Comparison of ENCODE assay signal across 12 cellular contexts in the genomic region with DNA sequence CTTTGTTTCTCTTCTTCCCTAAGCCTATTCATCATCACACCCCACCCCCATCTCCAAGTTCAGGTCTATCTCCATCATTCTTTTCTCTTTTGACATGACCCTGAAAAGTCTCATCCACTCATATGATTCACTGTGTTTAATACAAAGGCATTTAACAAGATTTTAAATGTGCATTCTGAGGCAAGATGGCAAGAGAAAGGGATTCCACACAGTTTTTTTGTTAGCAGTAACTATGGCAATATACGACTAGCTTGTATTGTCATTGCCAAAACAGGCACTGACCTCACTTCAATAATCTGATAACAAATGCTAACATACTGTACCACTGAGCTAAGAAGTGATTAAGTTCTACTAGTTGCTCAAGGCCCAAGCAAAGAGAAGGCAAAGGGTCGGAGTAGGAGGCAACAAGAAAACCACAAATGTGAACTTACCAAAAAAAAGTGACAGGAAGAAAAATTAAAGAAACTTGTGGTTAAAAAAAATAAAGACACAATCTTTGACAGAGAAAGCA. TPM values are rescaled to one million over a fixed set of nuclear protein-coding genes. Genes with fewer than 3 reads are reported as not detected.
DNase-seq lines count a peak whose midpoint lies in the region; ATAC-seq and TF ChIP-seq lines count a peak whose summit lies in the region.
"Had no signal": no experiment of that assay in that cellular context is flagged by ENCODE, and none has a peak within 500 bp of the region (broad histone marks: within the 10 kb centered on the region; RNA-seq: fewer than 3 reads in every experiment).

No MANE protein-coding gene starts in this region.

- H3K4me2 ChIP-seq in SK-N-SH: peak overlapping the region; percentile 7; the same call in 1 of the 2 replicates

- CTCF ChIA-PET in SK-N-SH (lab: Yijun Ruan, JAX): interaction anchor here (0.8 to 1.0 kb wide), 3 partner anchors 9 to 234 kb away, joined by 3 read pairs; no protein-coding TSS in a partner anchor

- no peak overlapping the region for H3K4me3 Mint-ChIP-seq in activated naive CD8-positive, alpha-beta T cell
- H3K4me3 Mint-ChIP-seq in activated naive CD8-positive, alpha-beta T cell treated with anti-CD3 and anti-CD28 coated beads for 36 hours: no peak overlapping the region

- H3K4me1 Mint-ChIP-seq in activated naive CD8-positive, alpha-beta T cell (ENCODE audit: low read depth): peaks cover 6% of the 10 kb centered on the region
- no peaks in the 10 kb centered on the region for H3K4me1 Mint-ChIP-seq in activated naive CD8-positive, alpha-beta T cell treated with anti-CD3 and anti-CD28 coated beads for 36 hours

- peaks cover 68 to 79% of the 10 kb centered on the region in 2 experiments for H3K36me3 ChIP-seq in SK-N-SH (replicated peaks in 1 of 2; ENCODE audit: control insufficient read depth in 1 of 2, insufficient read depth in 2 of 2, low read length in 1 of 2)

- TF ChIP-seq EP300 in SK-N-SH (IDR thresholded peaks at IDR 0.05; ENCODE audit: borderline replicate concordance in 1 of 2, low read depth in 1 of 2, low read length in 1 of 2): peak in 1 of 2 experiments; percentile 87; a peak in 2 of 4 replicates

- H3K4me1 ChIP-seq in SK-N-SH (ENCODE audit: control insufficient read depth in 1 of 2, insufficient read depth in 2 of 2, low read depth in 1 of 2, low read length in 1 of 2): peaks cover 7 to 27% of the 10 kb centered on the region in 2 experiments

- H3K27ac ChIP-seq in SK-N-SH (ENCODE audit: low read depth in 2 of 2, low read length in 1 of 2): peak overlapping the region; percentile 44 to 96; a peak in 3 of 4 replicates

- peaks cover 95% of the 10 kb centered on the region for H3K79me2 ChIP-seq in SK-N-SH (ENCODE audit: insufficient read depth)

- H3K9ac ChIP-seq in SK-N-SH: peak overlapping the region; percentile 53

- no peaks in the 10 kb centered on the region for H3K9me2 ChIP-seq in SK-N-SH

- peaks cover 2% of the 10 kb centered on the region for H3K27me3 Mint-ChIP-seq in activated naive CD8-positive, alpha-beta T cell
- no peaks in the 10 kb centered on the region for H3K27me3 Mint-ChIP-seq in activated naive CD8-positive, alpha-beta T cell treated with anti-CD3 and anti-CD28 coated beads for 36 hours

- peaks cover 7% of the 10 kb centered on the region for H4K20me1 ChIP-seq in SK-N-SH (ENCODE audit: insufficient read depth)

- H2AFZ ChIP-seq in SK-N-SH (ENCODE audit: low read depth): no peak overlapping the region

- H3K36me3 Mint-ChIP-seq in activated naive CD8-positive, alpha-beta T cell: no peaks in the 10 kb centered on the region
- H3K36me3 Mint-ChIP-seq in activated naive CD8-positive, alpha-beta T cell treated with anti-CD3 and anti-CD28 coated beads for 36 hours: no peaks in the 10 kb centered on the region

- no peak for ATAC-seq in HG02571 (IDR thresholded peaks at IDR 0.05; ENCODE audit: unreplicated experiment)

- DNase-seq in activated naive CD8-positive, alpha-beta T cell treated with anti-CD3 and anti-CD28 coated beads for 36 hours: no peak
- no peak for DNase-seq in SK-N-SH
- DNase-seq in fibroblast of the aortic adventitia (ENCODE audit: low read depth): peak; percentile 99
- DNase-seq in stromal cell of bone marrow (ENCODE audit: low read depth): peak; percentile 84
- DNase-seq in DMS153 treated with DMSO at 0.1 percent for 48 hours (lab: John Stamatoyannopoulos, UW; ENCODE audit: unreplicated experiment): no peak
- no peak for DNase-seq in stimulated activated CD4-positive, alpha-beta T cell treated with anti-CD3 and anti-CD28 coated beads, Interleukin-4, amount 100 ng/mL, for 24 hours
- DNase-seq: activated T-cell treated with anti-CD3 and anti-CD28 coated beads, Interleukin-2, amount 50 U/mL, for 48 hours; dorsolateral prefrontal cortex; NCI-H82; posterior cingulate gyrus had no signal

- peaks cover 55% of the 10 kb centered on the region for H3F3A ChIP-seq in SK-N-SH (replicated peaks; ENCODE audit: insufficient read depth)

- no peaks in the 10 kb centered on the region for H3K9me3 Mint-ChIP-seq in activated naive CD8-positive, alpha-beta T cell (ENCODE audit: low read depth)
- H3K9me3 Mint-ChIP-seq in activated naive CD8-positive, alpha-beta T cell treated with anti-CD3 and anti-CD28 coated beads for 36 hours: no peaks in the 10 kb centered on the region

- no peak overlapping the region for H3K4me3 ChIP-seq in SK-N-SH (ENCODE audit: low read depth in 2 of 2, low read length in 1 of 2)
- H3K4me3 ChIP-seq in fibroblast of the aortic adventitia (ENCODE audit: low read depth, low read length): no peak overlapping the region
- H3K4me3 ChIP-seq: dorsolateral prefrontal cortex had no signal

- TF ChIP-seq RAD21 in SK-N-SH (IDR thresholded peaks at IDR 0.05; ENCODE audit: low read length): no peak

- WGBS in SK-N-SH (ENCODE audit: low lambda C conversion rate): 14% methylated on average over 2 of the region's 2 CpGs

- no peaks in the 10 kb centered on the region for H3K9me3 ChIP-seq in SK-N-SH

- POLR2A ChIA-PET in SK-N-SH (lab: Yijun Ruan, JAX): no interaction called here

- peak overlapping the region; percentile 10 for H3K27ac Mint-ChIP-seq in activated naive CD8-positive, alpha-beta T cell
- H3K27ac Mint-ChIP-seq in activated naive CD8-positive, alpha-beta T cell treated with anti-CD3 and anti-CD28 coated beads for 36 hours: no peak overlapping the region

- H3K27me3 ChIP-seq in SK-N-SH (ENCODE audit: insufficient read depth): no peaks in the 10 kb centered on the region
- H3K27me3 ChIP-seq: dorsolateral prefrontal cortex had no signal

- TF ChIP-seq CTCF in SK-N-SH (IDR thresholded peaks at IDR 0.05) (no peak), fibroblast of the aortic adventitia (IDR thresholded peaks at IDR 0.05; ENCODE audit: insufficient read depth, low read length) (no peak)

TF ChIP-seq in SK-N-SH, 30 proteins besides CTCF, POLR2A, EP300 and RAD21 (continues in another document):
- no peak for TF ChIP-seq CHD2 (IDR thresholded peaks at IDR 0.05; ENCODE audit: low read length, partially characterized antibody)
- peak; percentile 84 for TF ChIP-seq TCF12 (IDR thresholded peaks at IDR 0.05)
- no peak for TF ChIP-seq EZH2phosphoT487 (IDR thresholded peaks at IDR 0.05; ENCODE audit: borderline replicate concordance, low read depth)
- TF ChIP-seq, protein P1, sequence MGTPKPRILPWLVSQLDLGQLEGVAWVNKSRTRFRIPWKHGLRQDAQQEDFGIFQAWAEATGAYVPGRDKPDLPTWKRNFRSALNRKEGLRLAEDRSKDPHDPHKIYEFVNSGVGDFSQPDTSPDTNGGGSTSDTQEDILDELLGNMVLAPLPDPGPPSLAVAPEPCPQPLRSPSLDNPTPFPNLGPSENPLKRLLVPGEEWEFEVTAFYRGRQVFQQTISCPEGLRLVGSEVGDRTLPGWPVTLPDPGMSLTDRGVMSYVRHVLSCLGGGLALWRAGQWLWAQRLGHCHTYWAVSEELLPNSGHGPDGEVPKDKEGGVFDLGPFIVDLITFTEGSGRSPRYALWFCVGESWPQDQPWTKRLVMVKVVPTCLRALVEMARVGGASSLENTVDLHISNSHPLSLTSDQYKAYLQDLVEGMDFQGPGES (IDR thresholded peaks at IDR 0.05; ENCODE audit: low read depth, low read length): no peak
- TF ChIP-seq NRF1 (IDR thresholded peaks at IDR 0.05; ENCODE audit: low read depth, low read length): no peak
- TF ChIP-seq JUND (IDR thresholded peaks at IDR 0.05): peak; percentile 79
- peak; percentile 88 for TF ChIP-seq RXRA (IDR thresholded peaks at IDR 0.05; ENCODE audit: borderline replicate concordance, low read depth)
- TF ChIP-seq POLR2AphosphoS5 (IDR thresholded peaks at IDR 0.05; ENCODE audit: low read depth, low read length): no peak; the same call in 1 of the 2 replicates
- TF ChIP-seq FOSL2 (IDR thresholded peaks at IDR 0.05; ENCODE audit: borderline replicate concordance, low read depth): peak; percentile 67
- peak; percentile 83 for TF ChIP-seq FOXM1 (IDR thresholded peaks at IDR 0.05; ENCODE audit: low read depth)
- TF ChIP-seq TAF1 (IDR thresholded peaks at IDR 0.05; ENCODE audit: borderline replicate concordance, low read depth, low read length): no peak
- TF ChIP-seq RFX5 (IDR thresholded peaks at IDR 0.05; ENCODE audit: low read length): no peak
- TF ChIP-seq NFIC (IDR thresholded peaks at IDR 0.05; ENCODE audit: borderline replicate concordance): peak; percentile 82
- no peak for TF ChIP-seq GABPA (IDR thresholded peaks at IDR 0.05; ENCODE audit: low read depth)
- no peak for TF ChIP-seq ZBTB33 (IDR thresholded peaks at IDR 0.05; ENCODE audit: borderline replicate concordance, low read depth)
- TF ChIP-seq MXI1 (IDR thresholded peaks at IDR 0.05; ENCODE audit: low read depth, low read length): no peak
- TF ChIP-seq YY1 (IDR thresholded peaks at IDR 0.05; ENCODE audit: low read depth): no peak
- no peak for TF ChIP-seq USF2 (IDR thresholded peaks at IDR 0.05; ENCODE audit: borderline replicate concordance, low read depth, low read length)

RNA-seq across cellular contexts. Expression of gene FBN1, which starts 53.2 kb away (rescaled TPM):
- total RNA-seq in activated naive CD8-positive, alpha-beta T cell treated with anti-CD3 and anti-CD28 coated beads for 36 hours: under 1 TPM; 0.22 to 0.29 TPM
- 248 and 298 TPM in 2 replicates for polyA plus RNA-seq in SK-N-SH (2012; rRNA removed)
- polyA plus RNA-seq in SK-N-SH (2012; cell fraction: cytosol; rRNA removed): 185 and 239 TPM in 2 replicates
- 255 and 545 TPM in 2 replicates for polyA plus RNA-seq in SK-N-SH (2012; cell fraction: nucleus; rRNA removed)
- total RNA-seq in fibroblast of the aortic adventitia (ENCODE audit: low replicate concordance): 984 and 4,431 TPM in 2 replicates

Comparison
In these comparisons a context has a peak if more than half of its experiments do, and no peak if none do; other contexts are left out.
1. DNase-seq: peak in fibroblast of the aortic adventitia (single experiment) and stromal cell of bone marrow (single experiment); none in activated naive CD8-positive, alpha-beta T cell treated with anti-CD3 and anti-CD28 coated beads for 36 hours (single experiment), SK-N-SH (single experiment), DMS153 treated with DMSO at 0.1 percent for 48 hours (single experiment) and stimulated activated CD4-positive, alpha-beta T cell treated with anti-CD3 and anti-CD28 coated beads, Interleukin-4, amount 100 ng/mL, for 24 hours (single experiment).
2. RNA of gene FBN1, which starts 53.2 kb away (total RNA-seq): 984 to 4,431 TPM in fibroblast of the aortic adventitia; 0.22 to 0.29 TPM in activated naive CD8-positive, alpha-beta T cell treated with anti-CD3 and anti-CD28 coated beads for 36 hours; every median in the first group is over 100 times any median in the second.